In genomic region chr3:99909714-99910508, GRCh38 we compare ENCODE assay signal across 14 cellular contexts.
A peak's percentile ranks its signal among the peaks of the same experiment; 100 is the strongest.
DNase-seq lines count a peak whose midpoint lies in the region; FAIRE-seq and TF ChIP-seq lines count a peak whose summit lies in the region.
"Had no signal": no experiment of that assay in that cellular context is flagged by ENCODE, and none has a peak within 500 bp of the region (broad histone marks: within the 10 kb centered on the region; RNA-seq: fewer than 3 reads in every experiment).

No MANE protein-coding gene starts in this region.

- intact Hi-C loops in esophagus muscularis mucosa (cut with DNase I), result no loop called here
- intact Hi-C loops in lower leg skin (cut with DNase I; ENCODE audit: low total_unique reads), result no loop called here

- WGBS in esophagus muscularis mucosa, result 23% methylated on average over 3 of the region's 3 CpGs
- 61 to 66% methylated on average over 3 of the region's 3 CpGs for WGBS in lower leg skin, 2 donors

- H3K4me3 ChIP-seq in esophagus muscularis mucosa, result no peak overlapping the region
- H3K4me3 ChIP-seq in lower leg skin (ENCODE audit: low read depth, poor library complexity, severe bottlenecking), result no peak overlapping the region

- H3K9me3 ChIP-seq in esophagus muscularis mucosa, result no peaks in the 10 kb centered on the region

- no peak for TF ChIP-seq POLR2A in H54 (IDR thresholded peaks at IDR 0.05; ENCODE audit: low read depth, low read length)
- TF ChIP-seq POLR2A in esophagus muscularis mucosa (IDR thresholded peaks at IDR 0.05; ENCODE audit: low read depth), result no peak
- no peak for TF ChIP-seq POLR2A in lower leg skin (IDR thresholded peaks at IDR 0.05)

- no peaks in the 10 kb centered on the region for H3K36me3 ChIP-seq in esophagus muscularis mucosa

- TF ChIP-seq CTCF in esophagus muscularis mucosa (IDR thresholded peaks at IDR 0.05), result no peak
- no peak for TF ChIP-seq CTCF in lower leg skin (IDR thresholded peaks at IDR 0.05)

- DNase-seq in H54 (ENCODE audit: insufficient read length, low spot score) (peak; percentile 32), RKO (ENCODE audit: low spot score) (peak; percentile 71), esophagus muscularis mucosa (ENCODE audit: extremely low spot score) (no peak), non-pigmented ciliary epithelial cell (ENCODE audit: low read depth) (peak; percentile 69), NCI-H748 treated with DMSO at 0.1 percent for 48 hours (lab: John Stamatoyannopoulos, UW) (no peak), activated gamma-delta T cell (lab: John Stamatoyannopoulos, UW) (no peak), lower leg skin (ENCODE audit: low spot score in 2 of 2) (no peak)
- DNase-seq in activated CD4-positive, CD25-positive, alpha-beta regulatory T cell treated with anti-CD3 and anti-CD28 coated beads, Interleukin-2, amount 50 U/mL, for 72 hours, result no peak
- DNase-seq: caudate nucleus; CD4-positive, alpha-beta T cell; head of caudate nucleus; NCI-H1417 treated with DMSO at 0.1 percent for 48 hours; right cardiac atrium had no signal

- peak; percentile 93 for FAIRE-seq in H54 (lab: Jason Lieb, UNC)
- FAIRE-seq: GM19239 had no signal

- H3K27ac ChIP-seq in esophagus muscularis mucosa (replicated peaks in 1 of 4), result peak overlapping the region in 3 of 4 donors; percentile 8 to 38 (median 35)

- no peak for TF ChIP-seq EP300 in esophagus muscularis mucosa (IDR thresholded peaks at IDR 0.05)

- H3K4me1 ChIP-seq in esophagus muscularis mucosa, result peaks cover 0 to 36% (median 15%) of the 10 kb centered on the region in 4 donors

- H3K27me3 ChIP-seq in esophagus muscularis mucosa, result no peaks in the 10 kb centered on the region

Comparison
In these comparisons a context has a peak if more than half of its experiments do, and no peak if none do; other contexts are left out.
1. DNase-seq: peak in H54 (single experiment), RKO (single experiment) and non-pigmented ciliary epithelial cell (single experiment); none in esophagus muscularis mucosa (single experiment), NCI-H748 treated with DMSO at 0.1 percent for 48 hours (single experiment), activated gamma-delta T cell (single experiment), lower leg skin (0 of 2) and activated CD4-positive, CD25-positive, alpha-beta regulatory T cell treated with anti-CD3 and anti-CD28 coated beads, Interleukin-2, amount 50 U/mL, for 72 hours (single experiment).